ENCODE assay signal across 1 cellular context in the genomic region with DNA sequence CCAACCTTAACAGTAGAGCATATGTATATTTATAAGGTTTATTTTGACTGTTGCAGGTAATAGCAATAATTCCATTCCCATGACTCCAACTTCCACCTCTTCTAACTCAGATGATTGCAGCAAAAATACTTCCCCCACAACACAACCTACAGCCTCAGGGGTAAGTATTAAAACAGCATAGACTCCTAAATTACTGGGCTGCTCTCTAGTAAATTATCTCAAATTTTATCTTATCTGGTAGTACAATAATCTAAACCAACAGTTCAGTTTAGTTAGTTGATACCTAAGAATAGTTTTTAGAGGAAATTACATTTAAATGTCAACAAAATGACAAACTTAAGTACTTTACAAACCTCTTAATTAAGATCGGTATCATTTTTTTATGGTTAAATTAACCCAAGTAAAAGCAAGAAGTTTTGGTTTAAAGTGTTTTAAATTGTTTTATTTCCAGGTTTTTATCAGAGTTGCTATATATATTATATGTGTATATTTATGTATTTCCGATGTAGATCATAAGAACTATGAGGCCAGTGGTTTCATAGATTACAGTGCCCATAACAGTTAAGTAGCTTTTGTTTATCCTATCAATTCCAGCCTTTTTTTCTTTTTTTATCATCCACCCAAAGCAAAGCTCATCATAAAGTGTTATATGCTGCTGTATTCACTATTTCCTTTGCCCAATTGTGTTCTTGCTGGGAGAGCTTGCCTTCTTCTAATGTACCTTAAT.
TF ChIP-seq lines count a peak whose summit lies in the region.

No MANE protein-coding gene starts in this region.

TF ChIP-seq in GM12891, 5 proteins besides CTCF, POLR2A, EP300 and RAD21:
- TF ChIP-seq TAF1 (IDR thresholded peaks at IDR 0.05; ENCODE audit: low read depth, low read length), result no peak
- no peak for TF ChIP-seq POLR2AphosphoS5 (IDR thresholded peaks at IDR 0.05; ENCODE audit: low read depth, low read length)
- TF ChIP-seq PAX5 (IDR thresholded peaks at IDR 0.05; ENCODE audit: insufficient read depth, low read length, severe bottlenecking), result no peak
- TF ChIP-seq POU2F2 (IDR thresholded peaks at IDR 0.05; ENCODE audit: low read depth, low read length), result no peak
- TF ChIP-seq SPI1 (IDR thresholded peaks at IDR 0.05; ENCODE audit: low read depth, low read length), result no peak
TF ChIP-seq in GM12891: peak in this region for 0.
